Comparison of ENCODE assay signal across 8 cellular contexts in the genomic region with DNA sequence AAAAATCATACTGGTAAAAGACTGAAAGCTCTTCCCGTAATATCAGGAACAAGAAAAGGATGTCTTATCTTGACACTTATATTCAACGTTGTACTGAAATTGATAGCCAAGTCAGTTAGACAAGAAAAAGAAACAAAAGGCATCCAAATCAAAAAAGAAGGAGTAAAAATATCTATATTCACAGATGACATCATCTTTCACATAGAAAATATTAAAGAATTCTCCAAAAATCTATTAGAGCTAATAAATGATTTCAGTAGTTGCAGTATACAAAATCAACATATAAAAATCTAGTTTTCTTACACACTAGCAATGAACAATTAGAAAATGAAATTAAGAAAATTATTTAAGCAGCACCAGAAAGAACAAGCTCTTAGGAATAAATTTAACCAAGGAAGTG.
"Had no signal": no experiment of that assay in that cellular context is flagged by ENCODE, and none has a peak within 500 bp of the region (broad histone marks: within the 10 kb centered on the region; RNA-seq: fewer than 3 reads in every experiment).

No MANE protein-coding gene starts in this region.

- DNase-seq: H9, HCEC 1CT, HFFc6, IMR-90 had no signal

- H3K27ac ChIP-seq: HL-60 had no signal

- ATAC-seq: GM23338, K562 had no signal

- FAIRE-seq: H1, K562 had no signal

- H3K4me3 ChIP-seq: GM23338, K562 had no signal

- H2AFZ ChIP-seq: GM23338 had no signal

- H3K4me2 ChIP-seq: GM23338 had no signal
